1 cellular context compared by ENCODE assay signal in genomic region chr14:29262979-29263378, GRCh38.
TF ChIP-seq lines count a peak whose summit lies in the region.

No MANE protein-coding gene starts in this region.

TF ChIP-seq in IMR-90, 13 proteins besides CTCF, POLR2A, EP300 and RAD21 (continued from another document):
- TF ChIP-seq MAFK (IDR thresholded peaks at IDR 0.05; ENCODE audit: low read depth, low read length) (no peak), BHLHE40 (IDR thresholded peaks at IDR 0.05; ENCODE audit: low read depth, low read length) (no peak), FOS (IDR thresholded peaks at IDR 0.05; ENCODE audit: low read depth, low read length) (no peak), RFX5 (IDR thresholded peaks at IDR 0.05; ENCODE audit: low read depth, low read length) (no peak), CEBPB (IDR thresholded peaks at IDR 0.05; ENCODE audit: low read depth, low read length) (no peak), RCOR1 (IDR thresholded peaks at IDR 0.05; ENCODE audit: insufficient replicate concordance, low read length) (no peak), CHD1 (IDR thresholded peaks at IDR 0.05; ENCODE audit: low read depth, low read length) (no peak), ELK1 (IDR thresholded peaks at IDR 0.05; ENCODE audit: borderline replicate concordance, low read depth, low read length) (no peak), SMC3 (IDR thresholded peaks at IDR 0.05; ENCODE audit: low read depth, low read length) (no peak)
